19 cellular contexts compared by ENCODE assay signal in the genomic region with DNA sequence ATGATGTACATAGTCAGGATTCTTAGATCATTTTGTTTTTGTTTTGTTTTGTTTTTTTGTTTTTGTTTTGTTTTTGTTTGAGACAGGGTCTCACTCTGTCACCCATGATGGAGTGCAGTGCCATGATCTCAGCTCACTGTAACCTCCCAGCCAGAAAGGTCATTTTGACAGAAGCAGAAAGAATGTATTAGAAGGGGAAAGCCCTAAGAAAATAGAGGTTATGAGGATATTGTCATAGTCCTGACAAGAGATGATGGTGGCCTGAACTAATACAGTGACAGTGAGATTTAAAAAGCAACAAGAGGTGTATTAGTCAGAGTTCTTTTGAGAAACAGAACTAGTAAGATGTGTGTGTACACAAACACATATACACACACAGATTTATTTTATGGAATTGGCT.
A peak's percentile ranks its signal among the peaks of the same experiment; 100 is the strongest.
DNase-seq lines count a peak whose midpoint lies in the region; ATAC-seq, FAIRE-seq and TF ChIP-seq lines count a peak whose summit lies in the region.
"Had no signal": no experiment of that assay in that cellular context is flagged by ENCODE, and none has a peak within 500 bp of the region (broad histone marks: within the 10 kb centered on the region; RNA-seq: fewer than 3 reads in every experiment).

No MANE protein-coding gene starts in this region.

- H3K27ac Mint-ChIP-seq in H9, result peak overlapping the region in 2 of 3 experiments; percentile 18 to 31; a peak in 2 of 7 replicates
- peak overlapping the region; percentile 93 for H3K27ac Mint-ChIP-seq in neural crest cell (ENCODE audit: unreplicated experiment)
- H3K27ac Mint-ChIP-seq in stimulated activated naive B cell treated with anti-CD40 and anti-IgM and Interleukin-4, amounts not matched to agents 10 μg/mL and 1 μg/mL and 100 μg/mL, for 72 hours, result no peak overlapping the region
- H3K27ac Mint-ChIP-seq: CD4-positive, alpha-beta T cell had no signal

- H3K9me3 ChIP-seq in H9 (ENCODE audit: control insufficient read depth, low read depth, low read length) (no peaks in the 10 kb centered on the region), PC-3 (ENCODE audit: low read length) (no peaks in the 10 kb centered on the region)
- H3K9me3 ChIP-seq: Caco-2 had no signal

- H3K27me3 ChIP-seq in H9 (ENCODE audit: insufficient read depth, low read length), result no peaks in the 10 kb centered on the region
- H3K27me3 ChIP-seq in PC-3 (ENCODE audit: low read length), result no peaks in the 10 kb centered on the region

- H3K27ac ChIP-seq in H9 (ENCODE audit: insufficient read length, low read depth, low read length) (no peak overlapping the region), PC-3 (ENCODE audit: low read length) (peak overlapping the region; percentile 63)
- H3K27ac ChIP-seq: C4-2B, GM23248 had no signal

- no peak overlapping the region for H4K5ac ChIP-seq in H9 (ENCODE audit: insufficient read length, low read depth, low read length)

- no peaks in the 10 kb centered on the region for H3K23me2 ChIP-seq in H9 (ENCODE audit: insufficient read length, low read depth, low read length, poor library complexity, severe bottlenecking)

- CTCF ChIA-PET in PC-3 (lab: Charles Lee), result no interaction called here

- peaks cover 4% of the 10 kb centered on the region for H3K79me1 ChIP-seq in H9 (ENCODE audit: insufficient read depth, low read depth, low read length, poor library complexity, severe bottlenecking)

- no peak overlapping the region for H3K23ac ChIP-seq in H9 (ENCODE audit: insufficient read length, low read depth, low read length)

- TF ChIP-seq CTCF in H9 (conservative IDR thresholded peaks at IDR 0.05) (no peak), PC-3 (conservative IDR thresholded peaks at IDR 0.05; ENCODE audit: low read depth, low read length) (no peak), neural crest cell (conservative IDR thresholded peaks at IDR 0.05) (no peak), D721Med (IDR thresholded peaks at IDR 0.05; ENCODE audit: insufficient read depth, missing control alignments) (no peak)

- no peak overlapping the region for H3K56ac ChIP-seq in H9 (ENCODE audit: insufficient read length, low read depth, low read length)

- H4K20me1 ChIP-seq in H9 (ENCODE audit: control insufficient read depth, insufficient read depth, insufficient read length), result no peaks in the 10 kb centered on the region
- no peaks in the 10 kb centered on the region for H4K20me1 ChIP-seq in PC-3 (ENCODE audit: low read length)

- H3K79me2 ChIP-seq in H9 (ENCODE audit: insufficient read depth, low read length) (no peaks in the 10 kb centered on the region), PC-3 (ENCODE audit: low read length) (no peaks in the 10 kb centered on the region)

- H4K8ac ChIP-seq in H9 (replicated peaks; ENCODE audit: insufficient read length, low read depth, low read length), result no peak overlapping the region

- H2BK12ac ChIP-seq in H9 (ENCODE audit: insufficient read length, low read depth, low read length), result no peak overlapping the region

- no peak overlapping the region for H3K4ac ChIP-seq in H9 (ENCODE audit: low read depth, low read length)

- H2BK5ac ChIP-seq in H9 (ENCODE audit: insufficient read length, low read length), result no peak overlapping the region

- H3K4me3 ChIP-seq in PC-3 (ENCODE audit: low read length), result no peak overlapping the region
- H3K4me3 ChIP-seq: GM23248, K562 had no signal

- no peaks in the 10 kb centered on the region for H3F3A ChIP-seq in PC-3 (ENCODE audit: low read length, unreplicated experiment)

- no peak overlapping the region for H3K18ac ChIP-seq in H9 (ENCODE audit: insufficient read length, low read depth, low read length)

- no peak overlapping the region for H3T11ph ChIP-seq in H9 (ENCODE audit: low read length)

- H2BK20ac ChIP-seq in H9 (ENCODE audit: low read depth, low read length, poor library complexity, severe bottlenecking), result no peak overlapping the region

- no peaks in the 10 kb centered on the region for H3K9me2 ChIP-seq in PC-3 (replicated peaks; ENCODE audit: low read length)

- POLR2A ChIA-PET in PC-3 (lab: Charles Lee; ENCODE audit: unreplicated experiment), result no interaction called here

- H3K4me3 Mint-ChIP-seq in H9 (no peak overlapping the region), neural crest cell (no peak overlapping the region)
- no peak overlapping the region for H3K4me3 Mint-ChIP-seq in stimulated activated naive B cell treated with anti-CD40 and anti-IgM and Interleukin-4, amounts not matched to agents 10 μg/mL and 1 μg/mL and 100 μg/mL, for 72 hours
- H3K4me3 Mint-ChIP-seq: CD4-positive, alpha-beta T cell had no signal

- peak; percentile 29 for ATAC-seq in PC-3
- ATAC-seq in stimulated activated naive B cell treated with anti-CD40 and anti-IgM and Interleukin-4, amounts not matched to agents 10 μg/mL and 1 μg/mL and 100 μg/mL, for 72 hours (replicated peaks), result peak; percentile 51 to 55
- ATAC-seq: K562 had no signal

- no peak overlapping the region for H2BK15ac ChIP-seq in H9 (ENCODE audit: low read depth, low read length)

- H3K36me3 ChIP-seq in PC-3 (ENCODE audit: low read depth, low read length), result no peaks in the 10 kb centered on the region

- no peak for DNase-seq in H9
- DNase-seq in PC-3, result no peak
- DNase-seq in neural crest cell (ENCODE audit: low read depth, low spot score), result no peak
- DNase-seq in stimulated activated naive B cell treated with anti-CD40 and anti-IgM and Interleukin-4, amounts not matched to agents 10 μg/mL and 1 μg/mL and 100 μg/mL, for 72 hours, result no peak
- DNase-seq in D721Med (ENCODE audit: insufficient read length, low spot score), result no peak
- DNase-seq in NCI-H345 treated with DMSO at 0.1 percent for 48 hours (lab: John Stamatoyannopoulos, UW; ENCODE audit: unreplicated experiment), result no peak
- no peak for DNase-seq in epidermal melanocyte (ENCODE audit: insufficient read length, low spot score)
- DNase-seq: AML-193; Caco-2; CD4-positive, alpha-beta T cell; DMS153; DMS79 treated with DMSO at 0.1 percent for 48 hours; GF-D8; GM23248; HCEC 1CT had no signal

- no peak overlapping the region for H4K91ac ChIP-seq in H9 (ENCODE audit: insufficient read length, low read depth, low read length)

- no peak overlapping the region for H3K4me2 ChIP-seq in H9 (ENCODE audit: insufficient read depth, insufficient read length, low read length)
- H3K4me2 ChIP-seq in PC-3 (ENCODE audit: low read length), result no peak overlapping the region

- no peak overlapping the region for H2BK120ac ChIP-seq in H9 (ENCODE audit: low read depth, low read length, poor library complexity, severe bottlenecking)

- no TSS peak for BruUV-seq in PC-3 (replicated peaks; lab: Mats Ljungman, UMichigan)

- H2AK5ac ChIP-seq in H9 (ENCODE audit: insufficient read length, low read length), result no peak overlapping the region

- H3K4me1 Mint-ChIP-seq in H9, result no peaks in the 10 kb centered on the region
- H3K4me1 Mint-ChIP-seq in neural crest cell, result no peaks in the 10 kb centered on the region
- peaks cover 5 to 6% of the 10 kb centered on the region in 2 donors for H3K4me1 Mint-ChIP-seq in stimulated activated naive B cell treated with anti-CD40 and anti-IgM and Interleukin-4, amounts not matched to agents 10 μg/mL and 1 μg/mL and 100 μg/mL, for 72 hours

- H3K9me3 Mint-ChIP-seq in H9 (peaks cover 0 to 4% of the 10 kb centered on the region in 2 experiments; a peak in 2 of 5 replicates), neural crest cell (peaks cover 4% of the 10 kb centered on the region)
- H3K9me3 Mint-ChIP-seq in stimulated activated naive B cell treated with anti-CD40 and anti-IgM and Interleukin-4, amounts not matched to agents 10 μg/mL and 1 μg/mL and 100 μg/mL, for 72 hours, result no peaks in the 10 kb centered on the region
- H3K9me3 Mint-ChIP-seq: CD4-positive, alpha-beta T cell had no signal

- no peaks in the 10 kb centered on the region for H3K27me3 Mint-ChIP-seq in H9 (ENCODE audit: low read depth)
- H3K27me3 Mint-ChIP-seq in neural crest cell (ENCODE audit: low read depth), result no peaks in the 10 kb centered on the region
- no peaks in the 10 kb centered on the region for H3K27me3 Mint-ChIP-seq in stimulated activated naive B cell treated with anti-CD40 and anti-IgM and Interleukin-4, amounts not matched to agents 10 μg/mL and 1 μg/mL and 100 μg/mL, for 72 hours
- H3K27me3 Mint-ChIP-seq: CD4-positive, alpha-beta T cell had no signal

- peaks cover 13 to 57% (median 56%) of the 10 kb centered on the region in 3 experiments; a peak in 6 of 7 replicates for H3K36me3 Mint-ChIP-seq in H9 (ENCODE audit: insufficient read depth in 1 of 3, low read depth in 3 of 3)
- peaks cover 5% of the 10 kb centered on the region for H3K36me3 Mint-ChIP-seq in neural crest cell (ENCODE audit: low read depth)
- H3K36me3 Mint-ChIP-seq in stimulated activated naive B cell treated with anti-CD40 and anti-IgM and Interleukin-4, amounts not matched to agents 10 μg/mL and 1 μg/mL and 100 μg/mL, for 72 hours, result peaks cover 3 to 19% of the 10 kb centered on the region in 2 donors

- H3K9ac ChIP-seq in H9 (ENCODE audit: extremely low read depth, insufficient read length, low read length) (no peak overlapping the region), PC-3 (ENCODE audit: low read length) (no peak overlapping the region)
- H3K9ac ChIP-seq: GM23248 had no signal

- H3K4me1 ChIP-seq in H9 (ENCODE audit: insufficient read depth, low read length) (no peaks in the 10 kb centered on the region), PC-3 (ENCODE audit: insufficient read depth, low read length) (peaks cover 29% of the 10 kb centered on the region)
- H3K4me1 ChIP-seq: Caco-2 had no signal

- intact Hi-C loops in PC-3 (cut with micrococcal nuclease), result no loop called here

- no peak for FAIRE-seq in D721Med (lab: Jason Lieb, UNC)
- FAIRE-seq: A204.1, HTR-8/SVneo, K562 had no signal

- H2AFZ ChIP-seq in H9 (ENCODE audit: low read length) (no peak overlapping the region), PC-3 (ENCODE audit: low read length) (no peak overlapping the region)
- H2AFZ ChIP-seq: GM23248 had no signal

- no peak overlapping the region for H3K14ac ChIP-seq in H9 (ENCODE audit: insufficient read depth, low read length)
